Comparison of ENCODE assay signal across 12 cellular contexts in the genomic region with DNA sequence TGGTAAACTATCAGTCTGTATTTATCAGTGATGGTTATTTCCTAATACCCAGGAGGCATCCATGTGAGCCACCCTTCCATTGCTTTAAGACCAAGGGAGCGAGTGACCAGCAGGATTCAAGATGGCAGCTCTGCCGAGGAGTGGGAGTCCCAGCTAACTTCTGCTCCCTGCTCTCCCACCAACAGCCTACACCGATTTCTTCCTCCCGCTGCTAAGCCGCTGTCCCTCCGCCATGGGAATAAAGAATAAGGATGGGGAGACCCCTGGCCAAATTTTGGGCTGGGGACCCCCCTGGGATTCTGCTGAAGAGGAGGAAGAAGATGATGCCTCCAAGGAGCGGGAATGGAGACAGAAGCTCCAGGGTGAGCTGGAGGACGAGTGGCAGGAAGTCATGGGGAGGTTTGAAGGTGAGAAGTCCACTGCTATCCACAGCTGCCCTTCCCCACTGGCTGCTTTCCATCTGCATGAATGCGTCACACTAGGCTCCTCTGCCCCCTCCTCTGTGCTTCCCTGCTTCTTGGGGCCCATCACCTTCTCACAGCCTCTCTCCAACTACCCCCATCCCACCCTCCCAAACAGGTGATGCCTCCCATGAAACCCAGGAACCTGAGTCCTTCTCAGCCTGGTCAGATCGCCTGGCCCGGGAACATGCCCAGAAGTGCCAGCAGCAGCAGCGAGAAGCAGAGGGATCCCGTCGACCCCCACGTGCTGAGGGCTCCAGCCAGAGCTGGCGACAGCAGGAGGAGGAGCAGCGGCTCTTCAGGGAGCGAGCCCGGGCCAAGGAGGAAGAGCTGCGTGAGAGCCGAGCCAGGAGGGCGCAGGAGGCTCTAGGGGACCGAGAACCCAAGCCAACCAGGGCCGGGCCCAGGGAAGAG.
DNase-seq lines count a peak whose midpoint lies in the region; ATAC-seq and TF ChIP-seq lines count a peak whose summit lies in the region.
"Had no signal": no experiment of that assay in that cellular context is flagged by ENCODE, and none has a peak within 500 bp of the region (broad histone marks: within the 10 kb centered on the region; RNA-seq: fewer than 3 reads in every experiment).

No MANE protein-coding gene starts in this region.

- H3K9me2 ChIP-seq in Loucy (replicated peaks; ENCODE audit: low read depth, low read length): no peaks in the 10 kb centered on the region

- H3K27me3 ChIP-seq in Loucy (ENCODE audit: insufficient read depth, low read length, poor library complexity, severe bottlenecking) (no peaks in the 10 kb centered on the region), neutrophil (no peaks in the 10 kb centered on the region)

- H3K27ac ChIP-seq in neutrophil: peak overlapping the region; percentile 98

- H3K4me1 ChIP-seq in Loucy (ENCODE audit: insufficient read depth, low read length, poor library complexity, severe bottlenecking) (peaks cover 68% of the 10 kb centered on the region), neutrophil (ENCODE audit: control insufficient read depth in 1 of 2, insufficient read depth in 1 of 2, low read depth in 1 of 2, low read length in 1 of 2) (peaks cover 75 to 76% of the 10 kb centered on the region in 2 experiments)

- no peak overlapping the region for H3K4me3 ChIP-seq in Loucy (ENCODE audit: low read length, poor library complexity, severe bottlenecking)
- H3K4me3 ChIP-seq in neutrophil (ENCODE audit: low read depth in 1 of 2, low read length in 1 of 2): peak overlapping the region; percentile 62 to 68

- H3K4me2 ChIP-seq in Loucy (ENCODE audit: low read depth, low read length, poor library complexity, severe bottlenecking): peak overlapping the region; percentile 78

- H3F3A ChIP-seq in Loucy (ENCODE audit: low read depth): peaks cover 18% of the 10 kb centered on the region

- DNase-seq in T-helper 2 cell treated with Interferon-gamma antibody and Interleukin-4, amounts not matched to agents 5 μg/mL and 100 μg/mL, for 36 hours (ENCODE audit: low spot score): no peak
- DNase-seq in T-helper 2 cell (no peak), LoVo (ENCODE audit: low spot score) (no peak), NCI-H226 (no peak)
- DNase-seq in central memory CD8-positive, alpha-beta T cell (ENCODE audit: low spot score in 2 of 2): no peak
- DNase-seq: DMS79; NCI-H1694; NK-92 treated with Interleukin-12 subunit alpha and Interleukin-12 subunit beta, amount 100 ng/mL, for 24 hours; T1000 had no signal

- peaks cover 6% of the 10 kb centered on the region for H3K27me3 Mint-ChIP-seq in T-helper 2 cell treated with Interferon-gamma antibody and Interleukin-4, amounts not matched to agents 5 μg/mL and 100 μg/mL, for 36 hours (ENCODE audit: low read depth)
- no peaks in the 10 kb centered on the region for H3K27me3 Mint-ChIP-seq in central memory CD8-positive, alpha-beta T cell

- peak overlapping the region; percentile 19 for H3K4me3 Mint-ChIP-seq in T-helper 2 cell treated with Interferon-gamma antibody and Interleukin-4, amounts not matched to agents 5 μg/mL and 100 μg/mL, for 36 hours
- H3K4me3 Mint-ChIP-seq in central memory CD8-positive, alpha-beta T cell: peak overlapping the region; percentile 84

- H3K9me3 ChIP-seq in Loucy (ENCODE audit: insufficient read depth, low read depth, low read length) (no peaks in the 10 kb centered on the region), neutrophil (no peaks in the 10 kb centered on the region)

- no peaks in the 10 kb centered on the region for H3K9me3 Mint-ChIP-seq in T-helper 2 cell treated with Interferon-gamma antibody and Interleukin-4, amounts not matched to agents 5 μg/mL and 100 μg/mL, for 36 hours
- H3K9me3 Mint-ChIP-seq in central memory CD8-positive, alpha-beta T cell: no peaks in the 10 kb centered on the region

- peaks cover 3% of the 10 kb centered on the region; the same call in 1 of the 2 replicates for H3K36me3 ChIP-seq in Loucy (ENCODE audit: insufficient read depth, low read length)
- no peaks in the 10 kb centered on the region for H3K36me3 ChIP-seq in neutrophil

- H3K36me3 Mint-ChIP-seq in T-helper 2 cell treated with Interferon-gamma antibody and Interleukin-4, amounts not matched to agents 5 μg/mL and 100 μg/mL, for 36 hours (ENCODE audit: low read depth): peaks cover 41% of the 10 kb centered on the region
- peaks cover 12% of the 10 kb centered on the region for H3K36me3 Mint-ChIP-seq in central memory CD8-positive, alpha-beta T cell (ENCODE audit: insufficient read depth)

- peaks cover 45% of the 10 kb centered on the region for H3K4me1 Mint-ChIP-seq in T-helper 2 cell treated with Interferon-gamma antibody and Interleukin-4, amounts not matched to agents 5 μg/mL and 100 μg/mL, for 36 hours (ENCODE audit: low read depth)
- peaks cover 57% of the 10 kb centered on the region for H3K4me1 Mint-ChIP-seq in central memory CD8-positive, alpha-beta T cell

- H3K9ac ChIP-seq in Loucy (ENCODE audit: low read depth, low read length, poor library complexity, severe bottlenecking): peak overlapping the region; percentile 69

- no peak overlapping the region for H3K27ac Mint-ChIP-seq in T-helper 2 cell treated with Interferon-gamma antibody and Interleukin-4, amounts not matched to agents 5 μg/mL and 100 μg/mL, for 36 hours
- peak overlapping the region; percentile 96 for H3K27ac Mint-ChIP-seq in central memory CD8-positive, alpha-beta T cell (ENCODE audit: low read depth)

- no peak for ATAC-seq in central memory CD8-positive, alpha-beta T cell (replicated peaks; ENCODE audit: extremely low read depth, poor library complexity, severe bottlenecking)
- ATAC-seq in HG02884 (IDR thresholded peaks at IDR 0.05; ENCODE audit: unreplicated experiment): no peak

- no peaks in the 10 kb centered on the region for H4K20me1 ChIP-seq in Loucy (ENCODE audit: insufficient read depth, low read length, poor library complexity, severe bottlenecking)

- peaks cover 29% of the 10 kb centered on the region; the same call in 1 of the 2 replicates for H3K79me2 ChIP-seq in Loucy (ENCODE audit: insufficient read depth, low read length)

- TF ChIP-seq CTCF in Loucy (conservative IDR thresholded peaks at IDR 0.05; ENCODE audit: low read length) (no peak), neutrophil (IDR thresholded peaks at IDR 0.05) (no peak)

- no peak overlapping the region for H2AFZ ChIP-seq in Loucy (ENCODE audit: low read length)
